21 cellular contexts compared by ENCODE assay signal in genomic region chr2:47525167-47525566, GRCh38. TPM values are rescaled to one million over a fixed set of nuclear protein-coding genes. Genes with fewer than 3 reads are reported as not detected.
"Had no signal": no experiment of that assay in that cellular context is flagged by ENCODE, and none has a peak within 500 bp of the region (broad histone marks: within the 10 kb centered on the region; RNA-seq: fewer than 3 reads in every experiment).

No MANE protein-coding gene starts in this region.

- H3K27ac Mint-ChIP-seq: stimulated activated effector memory CD8-positive, alpha-beta T cell treated with anti-CD3 and anti-CD28 coated beads, Interleukin-12 subunit alpha, Interleukin-12 subunit beta, amount 100 ng/mL, for 72 hours had no signal

- H3K27ac ChIP-seq: dorsolateral prefrontal cortex, lower lobe of right lung, parathyroid adenoma, prostate gland, right atrium auricular region, sigmoid colon, stomach, thyroid gland, vagina had no signal

- DNase-seq: dorsolateral prefrontal cortex; effector CD4-positive, alpha-beta T cell; left ventricle myocardium superior; lower lobe of right lung; natural killer cell; sigmoid colon; stimulated activated CD4-positive, alpha-beta T cell treated with anti-CD3 and anti-CD28 coated beads, Interleukin-2, amount 100 ng/mL, for 24 hours; stimulated activated CD4-positive, alpha-beta T cell treated with anti-CD3 and anti-CD28 coated beads, Interleukin-4, amount 100 ng/mL, for 24 hours; stimulated activated naive CD4-positive, alpha-beta T cell treated with Interleukin-2 at 50 U/mL for 16 hours; stomach; thyroid gland had no signal

- H3K79me2 ChIP-seq: parathyroid adenoma had no signal

- H2AFZ ChIP-seq: parathyroid adenoma had no signal

- H3K4me1 ChIP-seq: parathyroid adenoma, prostate gland had no signal

- H3K36me3 ChIP-seq: lower lobe of right lung, prostate gland, right atrium auricular region, sigmoid colon, stomach, thyroid gland, vagina had no signal

- ATAC-seq: left ventricle myocardium superior; lower lobe of right lung; natural killer cell; stimulated activated effector memory CD8-positive, alpha-beta T cell treated with anti-CD3 and anti-CD28 coated beads, Interleukin-12 subunit alpha, Interleukin-12 subunit beta, amount 100 ng/mL, for 72 hours had no signal

- H3K27me3 ChIP-seq: right atrium auricular region, thyroid gland, vagina had no signal

- H3K4me3 Mint-ChIP-seq: natural killer cell; stimulated activated effector memory CD8-positive, alpha-beta T cell treated with anti-CD3 and anti-CD28 coated beads, Interleukin-12 subunit alpha, Interleukin-12 subunit beta, amount 100 ng/mL, for 72 hours had no signal

- H3K9ac ChIP-seq: parathyroid adenoma had no signal

- H3K9me3 Mint-ChIP-seq: natural killer cell; stimulated activated effector memory CD8-positive, alpha-beta T cell treated with anti-CD3 and anti-CD28 coated beads, Interleukin-12 subunit alpha, Interleukin-12 subunit beta, amount 100 ng/mL, for 72 hours had no signal

- H3K9me3 ChIP-seq: lower lobe of right lung, prostate gland, right atrium auricular region, sigmoid colon, stomach, thyroid gland, vagina had no signal

- H3K4me3 ChIP-seq: dorsolateral prefrontal cortex, lower lobe of right lung, prostate gland, right atrium auricular region, sigmoid colon, stomach, thyroid gland, vagina had no signal

- H3K36me3 Mint-ChIP-seq: natural killer cell; stimulated activated effector memory CD8-positive, alpha-beta T cell treated with anti-CD3 and anti-CD28 coated beads, Interleukin-12 subunit alpha, Interleukin-12 subunit beta, amount 100 ng/mL, for 72 hours had no signal

RNA-seq across cellular contexts. Expression of gene KCNK12, which starts 45.6 kb away (rescaled TPM):
- total RNA-seq: fibroblast of villous mesenchyme, lower lobe of right lung, osteoblast, right atrium auricular region, skeletal muscle tissue, subcutaneous adipose tissue, ureter, vagina had no signal
